9 cellular contexts compared by ENCODE assay signal in genomic region chr1:181528241-181528640, GRCh38. TPM values are rescaled to one million over a fixed set of nuclear protein-coding genes. Genes with fewer than 3 reads are reported as not detected.
"Had no signal": no experiment of that assay in that cellular context is flagged by ENCODE, and none has a peak within 500 bp of the region (broad histone marks: within the 10 kb centered on the region; RNA-seq: fewer than 3 reads in every experiment).

No MANE protein-coding gene starts in this region.

RNA-seq across cellular contexts. Expression of gene CACNA1E, which starts 44.9 kb away (rescaled TPM):
- total RNA-seq: activated naive CD4-positive, alpha-beta T cell treated with anti-CD3 and anti-CD28 coated beads for 36 hours; activated naive CD8-positive, alpha-beta T cell treated with anti-CD3 and anti-CD28 coated beads, Interleukin-2, amount 10 ng/mL, durations not matched to agents 7 days and 5 days; activated T-helper 1 cell treated with anti-CD3 and anti-CD28 coated beads, Interleukin-12 subunit alpha, Interleukin-12 subunit beta, Interleukin-2, Interleukin-4 antibody, amounts not matched to agents 30 ng/mL and 10 ng/mL and 1 ng/mL, durations not matched to agents 14 hours and 24 hours and 36 hours; activated T-helper 2 cell treated with anti-CD3 and anti-CD28 coated beads, Interferon-gamma antibody, Interleukin-2, Interleukin-4, amounts not matched to agents 10 μg/mL and 5 μg/mL and 100 μg/mL, durations not matched to agents 14 hours and 24 hours and 36 hours; ascending aorta; bronchial epithelial cell; chondrocyte had no signal
- polyA plus RNA-seq: aorta, cardiac muscle cell had no signal
